Comparison of ENCODE assay signal across 26 cellular contexts in the genomic region with DNA sequence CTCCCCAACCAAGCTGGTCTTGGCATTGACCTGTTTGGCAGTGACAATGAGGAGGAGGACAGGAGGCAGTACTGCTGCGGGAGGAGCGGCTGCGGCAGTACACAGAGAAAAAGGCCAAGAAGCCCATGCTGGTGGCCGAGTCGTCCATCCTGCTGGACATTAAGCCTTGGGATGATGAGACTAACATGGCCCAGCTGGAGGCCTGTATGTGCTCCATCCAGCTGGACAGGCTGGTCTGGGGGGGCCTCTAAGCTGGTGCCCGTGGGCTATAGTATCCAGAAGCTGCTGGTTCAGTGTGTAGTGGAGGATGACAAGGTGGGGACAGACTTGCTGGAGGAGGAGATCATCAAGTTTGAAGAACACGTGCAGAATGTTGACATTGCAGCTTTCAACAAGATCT.
"Had no signal": no experiment of that assay in that cellular context is flagged by ENCODE, and none has a peak within 500 bp of the region (broad histone marks: within the 10 kb centered on the region; RNA-seq: fewer than 3 reads in every experiment).

No MANE protein-coding gene starts in this region.

- H3K27ac Mint-ChIP-seq: activated CD4-positive, alpha-beta T cell treated with anti-CD3 and anti-CD28 coated beads for 36 hours; activated CD4-positive, alpha-beta T cell treated with anti-CD3 and anti-CD28 coated beads, Interleukin-2, amount 10 ng/mL, durations not matched to agents 24 days and 14 days; activated CD8-positive, alpha-beta T cell treated with anti-CD3 and anti-CD28 coated beads for 36 hours; activated naive CD4-positive, alpha-beta T cell treated with anti-CD3 and anti-CD28 coated beads, Interleukin-2, amount 10 ng/mL, durations not matched to agents 7 days and 5 days; activated naive CD4-positive, alpha-beta T cell treated with anti-CD3 and anti-CD28 coated beads, Interleukin-2, amount 50 U/mL, for 72 hours; activated naive CD8-positive, alpha-beta T cell treated with anti-CD3 and anti-CD28 coated beads, Interleukin-2, amount 10 ng/mL, durations not matched to agents 7 days and 5 days; brain; effector memory CD8-positive, alpha-beta T cell had no signal

- DNase-seq: activated CD4-positive, alpha-beta T cell treated with anti-CD3 and anti-CD28 coated beads for 36 hours; activated CD4-positive, alpha-beta T cell treated with anti-CD3 and anti-CD28 coated beads, Interleukin-2, amount 10 ng/mL, durations not matched to agents 24 days and 14 days; activated CD4-positive, CD25-positive, alpha-beta regulatory T cell; activated CD4-positive, CD25-positive, alpha-beta regulatory T cell treated with anti-CD3 and anti-CD28 coated beads, Interleukin-2, amount 50 U/mL, for 72 hours; activated CD8-positive, alpha-beta memory T cell treated with anti-CD3 and anti-CD28 coated beads for 24 hours; activated CD8-positive, alpha-beta T cell treated with anti-CD3 and anti-CD28 coated beads for 36 hours; activated gamma-delta T cell; activated naive CD4-positive, alpha-beta T cell; activated naive CD4-positive, alpha-beta T cell treated with anti-CD3 and anti-CD28 coated beads, Interleukin-2, amount 10 ng/mL, durations not matched to agents 7 days and 5 days; activated naive CD8-positive, alpha-beta T cell treated with anti-CD3 and anti-CD28 coated beads, Interleukin-2, amount 10 ng/mL, durations not matched to agents 7 days and 5 days; activated T-cell treated with anti-CD3 and anti-CD28 coated beads, Interleukin-2, amount 50 U/mL, for 48 hours; cortex of kidney; dermis blood vessel endothelial cell; effector CD4-positive, alpha-beta T cell; effector memory CD8-positive, alpha-beta T cell; erythroblast; foreskin keratinocyte; T-helper 2 cell had no signal

- H3K4me1 ChIP-seq: ascending aorta, breast epithelium, esophagus muscularis mucosa, foreskin keratinocyte, gastroesophageal sphincter had no signal

- H3K36me3 Mint-ChIP-seq: activated naive CD4-positive, alpha-beta T cell treated with anti-CD3 and anti-CD28 coated beads, Interleukin-2, amount 10 ng/mL, durations not matched to agents 7 days and 5 days; activated naive CD8-positive, alpha-beta T cell treated with anti-CD3 and anti-CD28 coated beads, Interleukin-2, amount 10 ng/mL, durations not matched to agents 7 days and 5 days; brain had no signal

- H3K27me3 ChIP-seq: ascending aorta, breast epithelium, cardiac muscle cell, esophagus muscularis mucosa, foreskin keratinocyte had no signal

- H3K27me3 Mint-ChIP-seq: activated CD4-positive, alpha-beta T cell treated with anti-CD3 and anti-CD28 coated beads for 36 hours; activated CD4-positive, alpha-beta T cell treated with anti-CD3 and anti-CD28 coated beads, Interleukin-2, amount 10 ng/mL, durations not matched to agents 24 days and 14 days; activated CD8-positive, alpha-beta T cell treated with anti-CD3 and anti-CD28 coated beads for 36 hours; activated naive CD4-positive, alpha-beta T cell treated with anti-CD3 and anti-CD28 coated beads, Interleukin-2, amount 10 ng/mL, durations not matched to agents 7 days and 5 days; activated naive CD8-positive, alpha-beta T cell treated with anti-CD3 and anti-CD28 coated beads, Interleukin-2, amount 10 ng/mL, durations not matched to agents 7 days and 5 days; brain had no signal

- H3K4me3 ChIP-seq: ascending aorta, breast epithelium, cardiac muscle cell, esophagus muscularis mucosa, gastroesophageal sphincter had no signal

- H3K27ac ChIP-seq: ascending aorta, breast epithelium, cardiac muscle cell, esophagus muscularis mucosa, foreskin keratinocyte, gastroesophageal sphincter had no signal

- H3K4me1 Mint-ChIP-seq: activated CD4-positive, alpha-beta T cell treated with anti-CD3 and anti-CD28 coated beads for 36 hours; activated CD4-positive, alpha-beta T cell treated with anti-CD3 and anti-CD28 coated beads, Interleukin-2, amount 10 ng/mL, durations not matched to agents 24 days and 14 days; activated naive CD4-positive, alpha-beta T cell treated with anti-CD3 and anti-CD28 coated beads, Interleukin-2, amount 10 ng/mL, durations not matched to agents 7 days and 5 days; activated naive CD8-positive, alpha-beta T cell treated with anti-CD3 and anti-CD28 coated beads, Interleukin-2, amount 10 ng/mL, durations not matched to agents 7 days and 5 days; brain; central memory CD8-positive, alpha-beta T cell had no signal

- H3K9me3 ChIP-seq: ascending aorta, breast epithelium, esophagus muscularis mucosa, gastroesophageal sphincter had no signal

- H3K36me3 ChIP-seq: ascending aorta, breast epithelium, cardiac muscle cell, esophagus muscularis mucosa, gastroesophageal sphincter had no signal

- H3K4me3 Mint-ChIP-seq: activated CD4-positive, alpha-beta T cell treated with anti-CD3 and anti-CD28 coated beads for 36 hours; activated CD4-positive, alpha-beta T cell treated with anti-CD3 and anti-CD28 coated beads, Interleukin-2, amount 10 ng/mL, durations not matched to agents 24 days and 14 days; activated CD8-positive, alpha-beta T cell treated with anti-CD3 and anti-CD28 coated beads for 36 hours; activated naive CD4-positive, alpha-beta T cell treated with anti-CD3 and anti-CD28 coated beads, Interleukin-2, amount 10 ng/mL, durations not matched to agents 7 days and 5 days; activated naive CD8-positive, alpha-beta T cell treated with anti-CD3 and anti-CD28 coated beads, Interleukin-2, amount 10 ng/mL, durations not matched to agents 7 days and 5 days; brain; central memory CD8-positive, alpha-beta T cell; effector memory CD8-positive, alpha-beta T cell had no signal

- ATAC-seq: activated CD4-positive, alpha-beta T cell treated with anti-CD3 and anti-CD28 coated beads for 36 hours; activated CD8-positive, alpha-beta T cell treated with anti-CD3 and anti-CD28 coated beads for 36 hours; activated naive CD4-positive, alpha-beta T cell treated with anti-CD3 and anti-CD28 coated beads, Interleukin-2, amount 50 U/mL, for 72 hours; effector memory CD8-positive, alpha-beta T cell; foreskin keratinocyte; gastroesophageal sphincter had no signal

- H3K9me3 Mint-ChIP-seq: activated CD4-positive, alpha-beta T cell treated with anti-CD3 and anti-CD28 coated beads, Interleukin-2, amount 10 ng/mL, durations not matched to agents 24 days and 14 days; central memory CD8-positive, alpha-beta T cell; effector memory CD8-positive, alpha-beta T cell had no signal
